8 cellular contexts compared by ENCODE assay signal in genomic region chr17:17919169-17920107, GRCh38. TPM values are rescaled to one million over a fixed set of nuclear protein-coding genes. Genes with fewer than 3 reads are reported as not detected.
DNase-seq lines count a peak whose midpoint lies in the region; ATAC-seq and TF ChIP-seq lines count a peak whose summit lies in the region.

No MANE protein-coding gene starts in this region.

- H3K27ac ChIP-seq in SJSA1 (peak overlapping the region; percentile 93), parathyroid adenoma (no peak overlapping the region), upper lobe of left lung (peak overlapping the region in 1 of 4 donors; percentile 13)

- TF ChIP-seq POLR2A in upper lobe of left lung (IDR thresholded peaks at IDR 0.05), result no peak

- WGBS in upper lobe of left lung, 2 donors, result 41% methylated on average over 5 of the region's 5 CpGs

- no peaks in the 10 kb centered on the region for H3K9me3 ChIP-seq in SJSA1 (replicated peaks)
- no peaks in the 10 kb centered on the region for H3K9me3 ChIP-seq in parathyroid adenoma (ENCODE audit: control insufficient read depth, low read length)
- H3K9me3 ChIP-seq in upper lobe of left lung, result no peaks in the 10 kb centered on the region

- H3K4me1 ChIP-seq in SJSA1 (replicated peaks) (peaks cover 63% of the 10 kb centered on the region), parathyroid adenoma (peaks cover 15% of the 10 kb centered on the region), upper lobe of left lung (peaks cover 22 to 41% (median 32%) of the 10 kb centered on the region in 4 donors)

- peaks cover 18% of the 10 kb centered on the region for H3K79me2 ChIP-seq in parathyroid adenoma

- H2AFZ ChIP-seq in parathyroid adenoma, result no peak overlapping the region

- no peaks in the 10 kb centered on the region for H3K36me3 ChIP-seq in SJSA1
- H3K36me3 ChIP-seq in parathyroid adenoma (ENCODE audit: control insufficient read depth, insufficient read depth, low read length), result no peaks in the 10 kb centered on the region
- no peaks in the 10 kb centered on the region for H3K36me3 ChIP-seq in upper lobe of left lung

- H3K27me3 ChIP-seq in SJSA1 (replicated peaks), result no peaks in the 10 kb centered on the region
- no peaks in the 10 kb centered on the region for H3K27me3 ChIP-seq in parathyroid adenoma (ENCODE audit: control insufficient read depth, insufficient read depth, low read length)
- H3K27me3 ChIP-seq in upper lobe of left lung, result no peaks in the 10 kb centered on the region

- no peak overlapping the region for H3K4me3 ChIP-seq in SJSA1
- no peak overlapping the region for H3K4me3 ChIP-seq in parathyroid adenoma (ENCODE audit: low read depth, low read length)
- no peak overlapping the region for H3K4me3 ChIP-seq in upper lobe of left lung

- TF ChIP-seq EP300 in upper lobe of left lung (IDR thresholded peaks at IDR 0.05), result no peak

- peak; percentile 84 to 87 for ATAC-seq in upper lobe of left lung (ENCODE audit: low FRiP score in 2 of 2)
- no peak for ATAC-seq in GM21447 (IDR thresholded peaks at IDR 0.05; ENCODE audit: unreplicated experiment)

- H3K4me2 ChIP-seq in parathyroid adenoma (ENCODE audit: low read length), result no peak overlapping the region

- no peak overlapping the region for H3K9ac ChIP-seq in parathyroid adenoma

- DNase-seq in DMS79 (lab: John Stamatoyannopoulos, UW), result peak; percentile 22
- peak; percentile 75 for DNase-seq in LHCN-M2 (ENCODE audit: low read depth)
- peak; percentile 65 to 81 for DNase-seq in SJSA1 (ENCODE audit: low read depth in 1 of 2, low spot score in 2 of 2)
- DNase-seq in activated naive CD4-positive, alpha-beta T cell treated with Interleukin-2 at 50 U/mL for 16 hours, result peak; percentile 62
- peak; percentile 85 for DNase-seq in globus pallidus (ENCODE audit: low spot score)
- peak in 1 of 2 donors; percentile 77 for DNase-seq in upper lobe of left lung

- TF ChIP-seq CTCF in parathyroid adenoma (IDR thresholded peaks at IDR 0.05) (peak; percentile 78), upper lobe of left lung (IDR thresholded peaks at IDR 0.05) (peak; percentile 52 to 74 (median 62))

RNA-seq across cellular contexts. Expression of gene TOM1L2, which starts 52.8 kb away (rescaled TPM):
- total RNA-seq in LHCN-M2 (2014; rRNA removed), result 39.2 and 111 TPM in 2 replicates
- polyA plus RNA-seq in LHCN-M2 (2012), result 48.1 TPM
- total RNA-seq in SJSA1 (2014; rRNA removed; shearing (Covaris generic)), result 32.0 and 36.4 TPM in 2 replicates
- 100 to 1,000 TPM in 1 of 6 donors, 10 to 100 TPM in 5; 54.2 to 134 (median 72.9) TPM for total RNA-seq in upper lobe of left lung

RNA-seq across cellular contexts. Expression of gene DRC3, which starts 53.2 kb away (rescaled TPM):
- 0.06 and 1.1 TPM in 2 replicates for total RNA-seq in LHCN-M2 (2014; rRNA removed)
- polyA plus RNA-seq in LHCN-M2 (2012), result 1.4 TPM
- 1.8 TPM in 1 of 2 replicates, not detected in the other for total RNA-seq in SJSA1 (2014; rRNA removed; shearing (Covaris generic))
- 10 to 100 TPM in 4 of 6 donors, 1 to 10 TPM in 2; 1.5 to 46.2 (median 11.4) TPM for total RNA-seq in upper lobe of left lung
